ENCODE assay signal across 22 cellular contexts in genomic region chr7:117383826-117384225, GRCh38. TPM values are rescaled to one million over a fixed set of nuclear protein-coding genes. Genes with fewer than 3 reads are reported as not detected.
DNase-seq lines count a peak whose midpoint lies in the region; ATAC-seq, FAIRE-seq and TF ChIP-seq lines count a peak whose summit lies in the region.
"Had no signal": no experiment of that assay in that cellular context is flagged by ENCODE, and none has a peak within 500 bp of the region (broad histone marks: within the 10 kb centered on the region; RNA-seq: fewer than 3 reads in every experiment).

No MANE protein-coding gene starts in this region.

- no peak for TF ChIP-seq RAD21 in A549 (conservative IDR thresholded peaks at IDR 0.05 in 1 of 2, IDR thresholded peaks at IDR 0.05 in 1 of 2)

- CTCF ChIA-PET in A549 (lab: Yijun Ruan, JAX) = interaction anchor here (1.0 to 1.3 kb wide), 2 partner anchors 171 to 453 kb away, joined by 3 to 12 read pairs; no protein-coding TSS in a partner anchor

- intact Hi-C loops in testis (cut with DNase I; ENCODE audit: low total_unique reads) = no loop called here

- no peaks in the 10 kb centered on the region for H3K79me2 ChIP-seq in mesendoderm (ENCODE audit: control insufficient read depth, insufficient read depth, low read length)

- H3K4me2 ChIP-seq in A549 (peak overlapping the region; percentile 12; the same call in 1 of the 3 replicates), mesendoderm (ENCODE audit: low read length) (no peak overlapping the region)

- H3K18ac ChIP-seq in mesendoderm (ENCODE audit: low read length) = no peak overlapping the region

- ATAC-seq in A549 (no peak), HG03139 (IDR thresholded peaks at IDR 0.05; ENCODE audit: unreplicated experiment) (no peak), GM21737 (IDR thresholded peaks at IDR 0.05; ENCODE audit: unreplicated experiment) (no peak)
- ATAC-seq: GM12878, K562, Panc1 had no signal

- 59% methylated on average over 3 of the region's 3 CpGs for WGBS in A549 (ENCODE audit: missing lambda C conversion rate)
- no CpG with 5 or more reads among the region's 3 CpGs for WGBS in mesendoderm (ENCODE audit: extremely low coverage, insufficient coverage, low lambda C conversion rate)
- WGBS in testis, 2 donors = 52 to 71% methylated on average over 3 of the region's 3 CpGs

- TF ChIP-seq EP300 in A549 (IDR thresholded peaks at IDR 0.05) = no peak

- H3K4me1 ChIP-seq in A549 (peaks cover 16% of the 10 kb centered on the region), mesendoderm (ENCODE audit: control insufficient read depth, low read depth, low read length) (no peaks in the 10 kb centered on the region), testis (no peaks in the 10 kb centered on the region)
- H3K4me1 ChIP-seq: BE2C had no signal

- H4K5ac ChIP-seq in mesendoderm (ENCODE audit: low read length) = no peak overlapping the region

- no peak for DNase-seq in A549 (ENCODE audit: low read depth in 1 of 2, low spot score in 1 of 2)
- DNase-seq in LoVo (ENCODE audit: low spot score) = peak; percentile 41
- peak; percentile 9 for DNase-seq in mesendoderm
- DNase-seq in testis = no peak
- DNase-seq in NCI-H446 treated with DMSO at 0.1 percent for 48 hours (lab: John Stamatoyannopoulos, UW) = no peak
- DNase-seq: BE2C, GOT3, HCEC 1CT, NCI-H1105, NCI-H146, NCI-H2029, NCI-H226, NCI-H524 treated with DMSO at 0.1 percent for 48 hours, NCI-H82 had no signal

- TF ChIP-seq CTCF in A549 (IDR thresholded peaks at IDR 0.05) (no peak), testis (IDR thresholded peaks at IDR 0.05) (no peak)

- H3K27ac ChIP-seq in A549 = no peak overlapping the region
- no peak overlapping the region for H3K27ac ChIP-seq in mesendoderm (ENCODE audit: low read depth, low read length)
- no peak overlapping the region for H3K27ac ChIP-seq in testis

- H3K4me3 ChIP-seq in A549 = no peak overlapping the region
- no peak overlapping the region for H3K4me3 ChIP-seq in mesendoderm (ENCODE audit: low read length)
- no peak overlapping the region for H3K4me3 ChIP-seq in testis
- H3K4me3 ChIP-seq: GM12878, K562 had no signal

- H3K9me3 ChIP-seq in A549 (peaks cover 9% of the 10 kb centered on the region; the same call in 1 of the 3 replicates), testis (no peaks in the 10 kb centered on the region)
- H3K9me3 ChIP-seq: BE2C had no signal

- no peak overlapping the region for H4K8ac ChIP-seq in mesendoderm (ENCODE audit: low read depth, low read length)

- no peak for TF ChIP-seq POLR2A in A549 (IDR thresholded peaks at IDR 0.05; ENCODE audit: low read length)
- TF ChIP-seq POLR2A in testis (IDR thresholded peaks at IDR 0.05) = no peak

- H2BK120ac ChIP-seq in mesendoderm (ENCODE audit: low read depth, low read length) = no peak overlapping the region

- no peak overlapping the region for H3K4ac ChIP-seq in mesendoderm (ENCODE audit: low read depth, low read length)

- H3K9ac ChIP-seq in mesendoderm (ENCODE audit: low read length) = no peak overlapping the region

- POLR2A ChIA-PET in A549 (lab: Yijun Ruan, JAX) = no interaction called here

- H3K23ac ChIP-seq in mesendoderm (ENCODE audit: low read length) = no peak overlapping the region

- H3K79me1 ChIP-seq in mesendoderm (ENCODE audit: low read length) = no peaks in the 10 kb centered on the region

- H2AK5ac ChIP-seq in mesendoderm (ENCODE audit: low read length) = no peak overlapping the region

- H2BK5ac ChIP-seq in mesendoderm (ENCODE audit: low read length) = no peak overlapping the region

- H3K36me3 ChIP-seq in mesendoderm (ENCODE audit: control insufficient read depth, insufficient read depth, low read length) (no peaks in the 10 kb centered on the region), testis (ENCODE audit: low read depth, missing control alignments) (no peaks in the 10 kb centered on the region)
- H3K36me3 ChIP-seq: BE2C had no signal

- no peak overlapping the region for H3K56ac ChIP-seq in mesendoderm (ENCODE audit: low read length)

- H2BK15ac ChIP-seq in mesendoderm (replicated peaks; ENCODE audit: low read depth) = no peak overlapping the region

- no peaks in the 10 kb centered on the region for H3K27me3 ChIP-seq in mesendoderm (ENCODE audit: insufficient read depth, low read length, poor library complexity)
- no peaks in the 10 kb centered on the region for H3K27me3 ChIP-seq in testis

- FAIRE-seq in A549 (lab: Jason Lieb, UNC) (no peak), endometrium (lab: Jason Lieb, UNC) (peak; percentile 39)
- FAIRE-seq: D721Med, GM12878, K562 had no signal

TF ChIP-seq in A549, 52 proteins besides CTCF, POLR2A, EP300 and RAD21:
- TF ChIP-seq ZNF302 (CRISPR knock-in tag; IDR thresholded peaks at IDR 0.05) (no peak), FOSL2 (IDR thresholded peaks at IDR 0.05) (no peak), FOSL2 (CRISPR knock-in tag; IDR thresholded peaks at IDR 0.05) (no peak), TFCP2L1 (CRISPR knock-in tag; IDR thresholded peaks at IDR 0.05) (no peak), PBX3 (IDR thresholded peaks at IDR 0.05) (no peak), HDAC2 (IDR thresholded peaks at IDR 0.05) (no peak), HOXA7 (CRISPR knock-in tag; IDR thresholded peaks at IDR 0.05) (no peak), BHLHE40 (IDR thresholded peaks at IDR 0.05; ENCODE audit: low read depth, low read length) (no peak), EHMT2 (IDR thresholded peaks at IDR 0.05; ENCODE audit: low read depth) (no peak), ELK1 (IDR thresholded peaks at IDR 0.05; ENCODE audit: low read depth, low read length) (no peak), POLR2AphosphoS2 (conservative IDR thresholded peaks at IDR 0.05; ENCODE audit: low read length) (no peak), NFE2L2 (conservative IDR thresholded peaks at IDR 0.05; ENCODE audit: low read length) (no peak), HMGXB4 (CRISPR knock-in tag; IDR thresholded peaks at IDR 0.05; ENCODE audit: borderline replicate concordance) (no peak), RNF2 (IDR thresholded peaks at IDR 0.05; ENCODE audit: borderline replicate concordance, low read depth) (no peak), MYC (IDR thresholded peaks at IDR 0.05; ENCODE audit: borderline replicate concordance, low read length) (no peak)

RNA-seq across cellular contexts. Expression of gene ASZ1, which starts 43.5 kb away (rescaled TPM):
- not detected in 2 replicates for polyA plus RNA-seq in A549 (2011; rRNA removed)
- not detected in 2 replicates for polyA plus RNA-seq in A549 (2012; cell fraction: cytosol; rRNA removed)
- not detected in 2 replicates for polyA plus RNA-seq in A549 (2012; cell fraction: nucleus; rRNA removed)
- not detected in 3 replicates for polyA plus RNA-seq in A549 (2017; fragmentation: RNase III; extraction: RNeasy Plus Mini Kit Qiagen cat#74134 plus additional on column Dnase treatment)
- polyA minus RNA-seq in A549 (2011; rRNA and poly(A)+ RNA removed) = not detected in 2 replicates
- polyA plus RNA-seq in mesendoderm (2013, experiment 1 of 2) = not detected
- polyA plus RNA-seq in mesendoderm (2013, experiment 2 of 2) = not detected
- total RNA-seq in testis = 10 to 100 TPM; 18.1 to 27.6 TPM
- 18.4 TPM for polyA plus RNA-seq in testis (ENCODE audit: insufficient read depth, low read depth, low replicate concordance)
- total RNA-seq: A673, K562 had no signal
- polyA plus RNA-seq: K562 had no signal

Comparison
In these comparisons a context has a peak if more than half of its experiments do, and no peak if none do; other contexts are left out.
1. DNase-seq: peak in LoVo (single experiment) and mesendoderm (single experiment); none in A549 (0 of 2), testis (single experiment) and NCI-H446 treated with DMSO at 0.1 percent for 48 hours (single experiment).
2. RNA of gene ASZ1, which starts 43.5 kb away (polyA plus RNA-seq): 18.4 TPM in testis (single experiment); not detected in A549; every median in the first group is over 10 times any median in the second.